In genomic region chr3:52874869-52875588, GRCh38 we compare ENCODE assay signal across 1 cellular context.
TF ChIP-seq lines count a peak whose summit lies in the region.

No MANE protein-coding gene starts in this region.

TF ChIP-seq in GM12878, 131 proteins besides CTCF, POLR2A, EP300 and RAD21:
- TF ChIP-seq MYC (IDR thresholded peaks at IDR 0.05; ENCODE audit: insufficient read depth, insufficient read length, insufficient replicate concordance, low read length, severe bottlenecking) (no peak), CHD4 (IDR thresholded peaks at IDR 0.05) (no peak), NBN (IDR thresholded peaks at IDR 0.05) (no peak)
TF ChIP-seq in GM12878: peak in this region for 0.
